Comparison of ENCODE assay signal across 10 cellular contexts in the genomic region with DNA sequence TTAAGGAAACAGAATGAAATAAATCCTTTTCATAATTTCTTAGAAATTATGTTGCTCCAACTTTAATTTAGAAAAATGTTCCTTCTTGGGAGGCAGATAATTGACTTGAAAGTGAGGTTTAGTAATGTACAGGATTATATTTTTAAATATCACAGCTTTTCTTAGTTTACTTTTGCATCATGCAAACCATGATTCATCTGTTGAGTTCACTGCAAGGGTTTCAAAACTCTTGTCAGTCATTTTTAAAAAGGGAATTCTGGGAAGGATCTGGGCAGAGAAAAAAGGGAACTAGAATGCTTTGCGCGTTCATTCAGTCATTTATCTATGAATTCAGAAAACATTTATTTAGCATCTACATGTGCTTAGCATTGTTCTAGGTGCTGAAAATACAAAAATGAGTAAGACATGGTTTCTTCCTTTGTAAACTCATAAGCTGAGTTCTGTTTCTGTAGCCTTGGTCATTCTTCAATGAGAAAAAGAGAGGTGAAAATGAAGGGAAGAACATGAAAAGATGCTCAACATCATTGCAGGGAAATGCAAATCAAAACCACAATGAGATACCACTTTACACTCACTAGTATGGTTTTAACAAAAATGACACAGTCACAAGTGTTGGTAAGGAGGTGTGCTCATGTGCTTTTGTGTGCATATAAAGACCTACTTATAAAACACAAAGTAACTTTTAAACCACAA.
DNase-seq lines count a peak whose midpoint lies in the region; ATAC-seq, FAIRE-seq and TF ChIP-seq lines count a peak whose summit lies in the region.
"Had no signal": no experiment of that assay in that cellular context is flagged by ENCODE, and none has a peak within 500 bp of the region (broad histone marks: within the 10 kb centered on the region; RNA-seq: fewer than 3 reads in every experiment).

No MANE protein-coding gene starts in this region.

- H3K9me3 ChIP-seq in heart left ventricle, result no peaks in the 10 kb centered on the region

- H3K4me3 ChIP-seq in bronchial epithelial cell (ENCODE audit: low read depth, low read length) (no peak overlapping the region), heart left ventricle (no peak overlapping the region)

- ATAC-seq in GM18867 (IDR thresholded peaks at IDR 0.05; ENCODE audit: unreplicated experiment) (peak; percentile 91), GM21528 (IDR thresholded peaks at IDR 0.05; ENCODE audit: low FRiP score, unreplicated experiment) (peak; percentile 79), HG03108 (IDR thresholded peaks at IDR 0.05; ENCODE audit: unreplicated experiment) (peak; percentile 84), heart left ventricle (no peak)

- no peak overlapping the region for H3K27ac ChIP-seq in heart left ventricle

- peaks cover 0 to 24% (median 6%) of the 10 kb centered on the region in 12 donors for H3K4me1 ChIP-seq in heart left ventricle

- H3K27me3 ChIP-seq in bronchial epithelial cell (ENCODE audit: control insufficient read depth, insufficient read depth, low read length) (no peaks in the 10 kb centered on the region), heart left ventricle (no peaks in the 10 kb centered on the region)

- TF ChIP-seq POLR2A in heart left ventricle (IDR thresholded peaks at IDR 0.05), result no peak

- FAIRE-seq in bronchial epithelial cell (lab: Jason Lieb, UNC), result no peak
- FAIRE-seq: islet of Langerhans had no signal

- H3K36me3 ChIP-seq in bronchial epithelial cell (ENCODE audit: control insufficient read depth, insufficient read depth, low read length) (no peaks in the 10 kb centered on the region), heart left ventricle (no peaks in the 10 kb centered on the region)

- DNase-seq in bronchial epithelial cell (ENCODE audit: low read depth) (peak; percentile 41), H4 (ENCODE audit: low spot score) (no peak), heart left ventricle (no peak), NCI-H526 treated with DMSO at 0.1 percent for 48 hours (lab: John Stamatoyannopoulos, UW) (no peak)
- DNase-seq in effector CD4-positive, alpha-beta T cell, result no peak
- DNase-seq: DMS79 had no signal

- TF ChIP-seq CTCF in bronchial epithelial cell (IDR thresholded peaks at IDR 0.05; ENCODE audit: insufficient read depth, low read length, severe bottlenecking) (no peak), heart left ventricle (IDR thresholded peaks at IDR 0.05) (no peak)

- 86 to 95% (median 90%) methylated on average over 2 of the region's 2 CpGs for WGBS in heart left ventricle, 4 donors

- intact Hi-C loops in heart left ventricle (cut with DNase I), result no loop called here

Comparison
In these comparisons a context has a peak if more than half of its experiments do, and no peak if none do; other contexts are left out.
1. ATAC-seq: peak in GM18867 (single experiment), GM21528 (single experiment) and HG03108 (single experiment); none in heart left ventricle (0 of 4).